Comparison of ENCODE assay signal across 1 cellular context in genomic region chr5:76016258-76016657, GRCh38.
TF ChIP-seq lines count a peak whose summit lies in the region.

No MANE protein-coding gene starts in this region.

TF ChIP-seq in GM23338, 12 proteins besides CTCF, POLR2A, EP300 and RAD21:
- TF ChIP-seq ZNF114 (CRISPR knock-in tag; IDR thresholded peaks at IDR 0.05) (no peak), ZNF462 (CRISPR knock-in tag; IDR thresholded peaks at IDR 0.05) (no peak), EZH2phosphoT487 (IDR thresholded peaks at IDR 0.05; ENCODE audit: unreplicated experiment) (no peak), NANOG (IDR thresholded peaks at IDR 0.05; ENCODE audit: borderline replicate concordance) (no peak), EZH2 (IDR thresholded peaks at IDR 0.05; ENCODE audit: low read depth, unreplicated experiment) (no peak), CREB1 (CRISPR knock-in tag; IDR thresholded peaks at IDR 0.05; ENCODE audit: low read depth) (no peak), REST (IDR thresholded peaks at IDR 0.05; ENCODE audit: unreplicated experiment) (no peak), STAT1 (IDR thresholded peaks at IDR 0.05; ENCODE audit: unreplicated experiment) (no peak), ETS1 (IDR thresholded peaks at IDR 0.05) (no peak), JUNB (IDR thresholded peaks at IDR 0.05; ENCODE audit: unreplicated experiment) (no peak), POLR2AphosphoS5 (IDR thresholded peaks at IDR 0.05; ENCODE audit: low read depth) (no peak)
